8 cellular contexts compared by ENCODE assay signal in genomic region chrX:130166503-130166777, GRCh38. TPM values are rescaled to one million over a fixed set of nuclear protein-coding genes. Genes with fewer than 3 reads are reported as not detected.
DNase-seq lines count a peak whose midpoint lies in the region; ATAC-seq, FAIRE-seq and TF ChIP-seq lines count a peak whose summit lies in the region.

No MANE protein-coding gene starts in this region.

- peak overlapping the region; percentile 95 for H3K27ac Mint-ChIP-seq in Caco-2 (ENCODE audit: unreplicated experiment)

- no peaks in the 10 kb centered on the region for H3K9me3 Mint-ChIP-seq in Caco-2 (ENCODE audit: unreplicated experiment)

- WGBS in pancreas, 2 donors = 1 to 35% methylated on average over 4 of the region's 4 CpGs

- peak overlapping the region; percentile 88 for H3K4me3 Mint-ChIP-seq in Caco-2 (ENCODE audit: unreplicated experiment)

- no peak for DNase-seq in Caco-2
- DNase-seq in RWPE2 (ENCODE audit: low spot score) = no peak
- DNase-seq in epithelial cell of proximal tubule (ENCODE audit: low read depth) = no peak
- DNase-seq in pancreas = no peak
- no peak for DNase-seq in DMS114 treated with DMSO at 0.1 percent for 48 hours (lab: John Stamatoyannopoulos, UW; ENCODE audit: unreplicated experiment)
- DNase-seq in SHP77 (lab: John Stamatoyannopoulos, UW) = no peak
- DNase-seq in NCI-H1105 treated with DMSO at 0.1 percent for 48 hours (lab: John Stamatoyannopoulos, UW) = no peak

- H3K4me1 ChIP-seq in Caco-2 (no peaks in the 10 kb centered on the region), RWPE2 (ENCODE audit: insufficient read depth, poor library complexity, severe bottlenecking) (no peaks in the 10 kb centered on the region), pancreas (peaks cover 0 to 4% (median 0%) of the 10 kb centered on the region in 3 donors)

- H3K36me3 ChIP-seq in Caco-2 (ENCODE audit: control insufficient read depth, insufficient read depth, low read length) (no peaks in the 10 kb centered on the region), RWPE2 (ENCODE audit: low read depth) (no peaks in the 10 kb centered on the region), pancreas (no peaks in the 10 kb centered on the region)

- POLR2A ChIA-PET in Caco-2 (lab: Charles Lee) = no interaction called here

- no peaks in the 10 kb centered on the region for H3K9me3 ChIP-seq in Caco-2
- H3K9me3 ChIP-seq in RWPE2 (ENCODE audit: severe bottlenecking) = no peaks in the 10 kb centered on the region
- no peaks in the 10 kb centered on the region for H3K9me3 ChIP-seq in pancreas

- H3K27me3 Mint-ChIP-seq in Caco-2 (ENCODE audit: insufficient read depth, unreplicated experiment) = no peaks in the 10 kb centered on the region

- TSS peak; percentile 63 for BruUV-seq in Caco-2 (replicated peaks; lab: Mats Ljungman, UMichigan)

- peak overlapping the region; percentile 81 for H3K4me3 ChIP-seq in Caco-2 (ENCODE audit: low read depth, low read length)
- H3K4me3 ChIP-seq in RWPE2 (ENCODE audit: severe bottlenecking) = peak overlapping the region; percentile 68
- H3K4me3 ChIP-seq in epithelial cell of proximal tubule (ENCODE audit: low read depth, low read length) = peak overlapping the region; percentile 78
- H3K4me3 ChIP-seq in pancreas = peak overlapping the region; percentile 22 to 57 (median 34)

- intact Hi-C loops in Caco-2 (cut with micrococcal nuclease; ENCODE audit: unreplicated experiment) (loop anchor here (5.0 kb wide), 1 partner anchor 101 kb away; the partner anchor contains the start of gene ZNF280C), pancreas (cut with DNase I) (no loop called here)

- no peak for FAIRE-seq in pancreas (lab: Jason Lieb, UNC)

- CTCF ChIA-PET in Caco-2 (lab: Charles Lee) = no interaction called here

- no peak; the same call in 2 of the 3 replicates for ATAC-seq in RWPE2 (ENCODE audit: low read depth)
- peak in 1 of 4 donors; percentile 4 for ATAC-seq in pancreas
- ATAC-seq in GM19351 (IDR thresholded peaks at IDR 0.05; ENCODE audit: unreplicated experiment) = no peak

- H3K4me1 Mint-ChIP-seq in Caco-2 (ENCODE audit: low read depth, unreplicated experiment) = no peaks in the 10 kb centered on the region

- no peaks in the 10 kb centered on the region for H3K27me3 ChIP-seq in Caco-2 (replicated peaks; ENCODE audit: control insufficient read depth, insufficient read depth, low read length)
- H3K27me3 ChIP-seq in RWPE2 (ENCODE audit: insufficient read depth, poor library complexity, severe bottlenecking) = no peaks in the 10 kb centered on the region
- peaks cover 0 to 6% (median 3%) of the 10 kb centered on the region in 4 donors for H3K27me3 ChIP-seq in pancreas

- TF ChIP-seq CTCF in Caco-2 (IDR thresholded peaks at IDR 0.05; ENCODE audit: insufficient read depth in 1 of 2, low read depth in 1 of 2, low read length in 1 of 2, severe bottlenecking in 1 of 2, unreplicated experiment in 1 of 2) (no peak), RWPE2 (IDR thresholded peaks at IDR 0.05; ENCODE audit: poor library complexity, severe bottlenecking) (no peak), epithelial cell of proximal tubule (conservative IDR thresholded peaks at IDR 0.05; ENCODE audit: low read depth, low read length) (no peak), pancreas (IDR thresholded peaks at IDR 0.05) (no peak)

- H3K27ac ChIP-seq in RWPE2 (ENCODE audit: poor library complexity, severe bottlenecking) = peak overlapping the region; percentile 60
- H3K27ac ChIP-seq in pancreas = peak overlapping the region; percentile 44 to 89 (median 72)

- peaks cover 22% of the 10 kb centered on the region for H3K36me3 Mint-ChIP-seq in Caco-2 (ENCODE audit: insufficient read depth, unreplicated experiment)

RNA-seq across cellular contexts. Expression of gene AIFM1, which starts 0.8 kb away (rescaled TPM):
- total RNA-seq in Caco-2 (2022) (53.0 and 55.4 TPM in 2 replicates), epithelial cell of proximal tubule (17.1 and 29.8 TPM in 2 replicates), pancreas (10 to 100 TPM; 12.1 to 19.7 (median 15.3) TPM)
- 10 to 100 TPM; 12.5 to 19.6 TPM for polyA plus RNA-seq in pancreas

RNA-seq across cellular contexts. Expression of gene RAB33A, which starts 5.3 kb away (rescaled TPM):
- 0.35 TPM in 1 of 2 replicates, not detected in the other for total RNA-seq in Caco-2 (2022)
- 0.63 TPM in 1 of 2 replicates, not detected in the other for total RNA-seq in epithelial cell of proximal tubule
- under 1 TPM in 1 of 6 donors, not detected in 5; 0.17 TPM for total RNA-seq in pancreas
- under 1 TPM; 0.23 to 0.38 TPM for polyA plus RNA-seq in pancreas

RNA-seq across cellular contexts. Expression of gene ELF4, which starts 56.1 kb away (rescaled TPM):
- total RNA-seq in Caco-2 (2022) (24.3 and 25.3 TPM in 2 replicates), epithelial cell of proximal tubule (19.3 and 28.9 TPM in 2 replicates), pancreas (1 to 10 TPM; 1.4 to 4.6 (median 2.0) TPM)
- 1 to 10 TPM; 1.1 to 2.0 TPM for polyA plus RNA-seq in pancreas
